ENCODE assay signal across 1 cellular context in the genomic region with DNA sequence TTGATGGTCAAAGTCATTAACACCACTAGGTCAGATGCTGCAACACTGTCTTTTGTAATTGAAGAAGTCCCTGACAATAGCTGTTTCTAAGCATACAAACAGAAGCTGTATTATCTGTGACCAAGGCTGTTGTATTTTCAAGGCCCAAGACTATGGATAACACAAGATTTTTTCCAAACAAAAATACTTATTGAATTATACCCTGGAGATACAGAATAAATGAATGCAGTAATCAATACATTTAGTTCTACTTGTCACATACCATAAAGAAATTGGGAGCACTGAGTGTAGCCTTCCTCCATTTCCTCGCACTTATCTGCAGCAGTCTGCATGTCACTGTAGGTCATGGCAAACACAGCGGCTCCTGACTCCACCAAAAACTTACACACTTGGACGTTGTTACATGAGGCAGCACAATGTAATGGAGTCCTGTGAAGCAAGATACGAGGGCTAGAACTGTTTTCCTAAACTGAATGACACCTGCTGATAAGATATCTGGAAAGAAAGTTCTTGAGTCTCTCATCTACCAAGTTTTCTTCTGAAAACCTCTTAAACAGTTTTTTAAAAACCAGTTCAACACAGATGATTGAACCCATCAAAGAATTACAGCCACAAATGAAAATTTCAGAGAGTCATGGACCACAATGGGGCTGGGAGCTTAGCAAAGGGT.
TF ChIP-seq lines count a peak whose summit lies in the region.

No MANE protein-coding gene starts in this region.

TF ChIP-seq in K562, 482 proteins besides CTCF, POLR2A, EP300 and RAD21 (continued from another document and continues in another):
- TF ChIP-seq, protein P1, sequence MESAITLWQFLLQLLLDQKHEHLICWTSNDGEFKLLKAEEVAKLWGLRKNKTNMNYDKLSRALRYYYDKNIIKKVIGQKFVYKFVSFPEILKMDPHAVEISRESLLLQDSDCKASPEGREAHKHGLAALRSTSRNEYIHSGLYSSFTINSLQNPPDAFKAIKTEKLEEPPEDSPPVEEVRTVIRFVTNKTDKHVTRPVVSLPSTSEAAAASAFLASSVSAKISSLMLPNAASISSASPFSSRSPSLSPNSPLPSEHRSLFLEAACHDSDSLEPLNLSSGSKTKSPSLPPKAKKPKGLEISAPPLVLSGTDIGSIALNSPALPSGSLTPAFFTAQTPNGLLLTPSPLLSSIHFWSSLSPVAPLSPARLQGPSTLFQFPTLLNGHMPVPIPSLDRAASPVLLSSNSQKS (CRISPR knock-in tag; IDR thresholded peaks at IDR 0.05): no peak
- TF ChIP-seq, protein P2, sequence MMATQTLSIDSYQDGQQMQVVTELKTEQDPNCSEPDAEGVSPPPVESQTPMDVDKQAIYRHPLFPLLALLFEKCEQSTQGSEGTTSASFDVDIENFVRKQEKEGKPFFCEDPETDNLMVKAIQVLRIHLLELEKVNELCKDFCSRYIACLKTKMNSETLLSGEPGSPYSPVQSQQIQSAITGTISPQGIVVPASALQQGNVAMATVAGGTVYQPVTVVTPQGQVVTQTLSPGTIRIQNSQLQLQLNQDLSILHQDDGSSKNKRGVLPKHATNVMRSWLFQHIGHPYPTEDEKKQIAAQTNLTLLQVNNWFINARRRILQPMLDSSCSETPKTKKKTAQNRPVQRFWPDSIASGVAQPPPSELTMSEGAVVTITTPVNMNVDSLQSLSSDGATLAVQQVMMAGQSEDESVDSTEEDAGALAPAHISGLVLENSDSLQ (IDR thresholded peaks at IDR 0.05): peak; percentile 92
- TF ChIP-seq XRCC4 (IDR thresholded peaks at IDR 0.05; ENCODE audit: extremely low read depth, insufficient read depth, insufficient read length) (no peak), CHD2 (IDR thresholded peaks at IDR 0.05; ENCODE audit: low read depth, low read length) (no peak), CXXC5 (CRISPR knock-in tag; IDR thresholded peaks at IDR 0.05) (peak; percentile 96), POU5F1 (IDR thresholded peaks at IDR 0.05; ENCODE audit: borderline replicate concordance, low read depth, low read length, partially characterized antibody) (no peak), DDX20 (tag; IDR thresholded peaks at IDR 0.05; ENCODE audit: low read depth) (peak; percentile 70), NR2C2 (CRISPR knock-in tag; IDR thresholded peaks at IDR 0.05) (no peak), NR2C2 (tag; IDR thresholded peaks at IDR 0.05) (peak; percentile 85), ZNF263 (CRISPR knock-in tag; IDR thresholded peaks at IDR 0.05; ENCODE audit: borderline replicate concordance) (0 out of 2 replicates have a peak, but pooled peaks have one; percentile 41), HNRNPL (IDR thresholded peaks at IDR 0.05; ENCODE audit: low read depth, low read length) (no peak), CREB1 (IDR thresholded peaks at IDR 0.05) (peak; percentile 82), CREB1 (CRISPR knock-in tag; IDR thresholded peaks at IDR 0.05) (peak; percentile 25; the same call in 1 of the 2 replicates), ZKSCAN1 (IDR thresholded peaks at IDR 0.05; ENCODE audit: low read depth, low read length) (0 out of 2 replicates have a peak, but pooled peaks have one; percentile 63), KDM1A (IDR thresholded peaks at IDR 0.05) (peak; percentile 87 to 91), MYBL2 (IDR thresholded peaks at IDR 0.05; ENCODE audit: low read depth) (peak; percentile 50; the same call in 1 of the 2 replicates), MYBL2 (CRISPR knock-in tag; IDR thresholded peaks at IDR 0.05; ENCODE audit: borderline replicate concordance) (no peak), HDGF (IDR thresholded peaks at IDR 0.05) (peak; percentile 15; the same call in 1 of the 2 replicates), KAT7 (CRISPR knock-in tag; IDR thresholded peaks at IDR 0.05; ENCODE audit: borderline replicate concordance) (no peak), MAZ (CRISPR knock-in tag; conservative IDR thresholded peaks at IDR 0.05 in 1 of 2, IDR thresholded peaks at IDR 0.05 in 1 of 2) (peak in 1 of 2 experiments; percentile 84; a peak in 2 of 4 replicates), LEF1 (IDR thresholded peaks at IDR 0.05) (peak; percentile 97), NCOR1 (IDR thresholded peaks at IDR 0.05) (peak; percentile 98), TBL1XR1 (IDR thresholded peaks at IDR 0.05; ENCODE audit: low read length in 2 of 2) (peak in 1 of 2 experiments; percentile 94; a peak in 2 of 4 replicates), ZSCAN32 (CRISPR knock-in tag; IDR thresholded peaks at IDR 0.05) (no peak), POLR2B (IDR thresholded peaks at IDR 0.05; ENCODE audit: low read depth, partially characterized antibody) (peak; percentile 29), NCOA6 (IDR thresholded peaks at IDR 0.05) (peak; percentile 45; the same call in 1 of the 2 replicates), LCOR (CRISPR knock-in tag; IDR thresholded peaks at IDR 0.05) (peak; percentile 98), HDAC3 (IDR thresholded peaks at IDR 0.05; ENCODE audit: borderline replicate concordance, partially characterized antibody) (peak; percentile 94), NR1H2 (CRISPR knock-in tag; IDR thresholded peaks at IDR 0.05) (no peak), CBX1 (IDR thresholded peaks at IDR 0.05; ENCODE audit: low read depth) (no peak), SMARCE1 (IDR thresholded peaks at IDR 0.05) (peak; percentile 99), TRIM24 (IDR thresholded peaks at IDR 0.05) (peak; percentile 96), ZBTB1 (CRISPR knock-in tag; IDR thresholded peaks at IDR 0.05; ENCODE audit: borderline replicate concordance, low read depth) (no peak), ZNF830 (CRISPR knock-in tag; IDR thresholded peaks at IDR 0.05) (no peak), RNF2 (IDR thresholded peaks at IDR 0.05) (peak; percentile 95), KHSRP (IDR thresholded peaks at IDR 0.05) (peak; percentile 85), ZNF778 (CRISPR knock-in tag; IDR thresholded peaks at IDR 0.05) (no peak), POLR2AphosphoS2 (IDR thresholded peaks at IDR 0.05; ENCODE audit: low read length) (no peak), ATF1 (CRISPR knock-in tag; IDR thresholded peaks at IDR 0.05) (no peak), ATF1 (tag; IDR thresholded peaks at IDR 0.05) (peak; percentile 82), SAFB2 (IDR thresholded peaks at IDR 0.05; ENCODE audit: borderline replicate concordance, low read depth, low read length, severe bottlenecking) (no peak)
- TF ChIP-seq, protein P3, sequence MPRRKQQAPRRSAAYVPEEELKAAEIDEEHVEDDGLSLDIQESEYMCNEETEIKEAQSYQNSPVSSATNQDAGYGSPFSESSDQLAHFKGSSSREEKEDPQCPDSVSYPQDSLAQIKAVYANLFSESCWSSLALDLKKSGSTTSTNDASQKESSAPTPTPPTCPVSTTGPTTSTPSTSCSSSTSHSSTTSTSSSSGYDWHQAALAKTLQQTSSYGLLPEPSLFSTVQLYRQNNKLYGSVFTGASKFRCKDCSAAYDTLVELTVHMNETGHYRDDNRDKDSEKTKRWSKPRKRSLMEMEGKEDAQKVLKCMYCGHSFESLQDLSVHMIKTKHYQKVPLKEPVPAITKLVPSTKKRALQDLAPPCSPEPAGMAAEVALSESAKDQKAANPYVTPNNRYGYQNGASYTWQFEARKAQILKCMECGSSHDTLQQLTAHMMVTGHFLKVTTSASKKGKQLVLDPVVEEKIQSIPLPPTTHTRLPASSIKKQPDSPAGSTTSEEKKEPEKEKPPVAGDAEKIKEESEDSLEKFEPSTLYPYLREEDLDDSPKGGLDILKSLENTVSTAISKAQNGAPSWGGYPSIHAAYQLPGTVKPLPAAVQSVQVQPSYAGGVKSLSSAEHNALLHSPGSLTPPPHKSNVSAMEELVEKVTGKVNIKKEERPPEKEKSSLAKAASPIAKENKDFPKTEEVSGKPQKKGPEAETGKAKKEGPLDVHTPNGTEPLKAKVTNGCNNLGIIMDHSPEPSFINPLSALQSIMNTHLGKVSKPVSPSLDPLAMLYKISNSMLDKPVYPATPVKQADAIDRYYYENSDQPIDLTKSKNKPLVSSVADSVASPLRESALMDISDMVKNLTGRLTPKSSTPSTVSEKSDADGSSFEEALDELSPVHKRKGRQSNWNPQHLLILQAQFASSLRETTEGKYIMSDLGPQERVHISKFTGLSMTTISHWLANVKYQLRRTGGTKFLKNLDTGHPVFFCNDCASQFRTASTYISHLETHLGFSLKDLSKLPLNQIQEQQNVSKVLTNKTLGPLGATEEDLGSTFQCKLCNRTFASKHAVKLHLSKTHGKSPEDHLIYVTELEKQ (CRISPR knock-in tag; IDR thresholded peaks at IDR 0.05): no peak
- TF ChIP-seq, protein P4, sequence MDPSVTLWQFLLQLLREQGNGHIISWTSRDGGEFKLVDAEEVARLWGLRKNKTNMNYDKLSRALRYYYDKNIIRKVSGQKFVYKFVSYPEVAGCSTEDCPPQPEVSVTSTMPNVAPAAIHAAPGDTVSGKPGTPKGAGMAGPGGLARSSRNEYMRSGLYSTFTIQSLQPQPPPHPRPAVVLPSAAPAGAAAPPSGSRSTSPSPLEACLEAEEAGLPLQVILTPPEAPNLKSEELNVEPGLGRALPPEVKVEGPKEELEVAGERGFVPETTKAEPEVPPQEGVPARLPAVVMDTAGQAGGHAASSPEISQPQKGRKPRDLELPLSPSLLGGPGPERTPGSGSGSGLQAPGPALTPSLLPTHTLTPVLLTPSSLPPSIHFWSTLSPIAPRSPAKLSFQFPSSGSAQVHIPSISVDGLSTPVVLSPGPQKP (CRISPR knock-in tag; IDR thresholded peaks at IDR 0.05): no peak
- TF ChIP-seq, protein P5, sequence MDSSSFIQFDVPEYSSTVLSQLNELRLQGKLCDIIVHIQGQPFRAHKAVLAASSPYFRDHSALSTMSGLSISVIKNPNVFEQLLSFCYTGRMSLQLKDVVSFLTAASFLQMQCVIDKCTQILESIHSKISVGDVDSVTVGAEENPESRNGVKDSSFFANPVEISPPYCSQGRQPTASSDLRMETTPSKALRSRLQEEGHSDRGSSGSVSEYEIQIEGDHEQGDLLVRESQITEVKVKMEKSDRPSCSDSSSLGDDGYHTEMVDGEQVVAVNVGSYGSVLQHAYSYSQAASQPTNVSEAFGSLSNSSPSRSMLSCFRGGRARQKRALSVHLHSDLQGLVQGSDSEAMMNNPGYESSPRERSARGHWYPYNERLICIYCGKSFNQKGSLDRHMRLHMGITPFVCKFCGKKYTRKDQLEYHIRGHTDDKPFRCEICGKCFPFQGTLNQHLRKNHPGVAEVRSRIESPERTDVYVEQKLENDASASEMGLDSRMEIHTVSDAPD (CRISPR knock-in tag; IDR thresholded peaks at IDR 0.05): no peak
- TF ChIP-seq, protein P6, sequence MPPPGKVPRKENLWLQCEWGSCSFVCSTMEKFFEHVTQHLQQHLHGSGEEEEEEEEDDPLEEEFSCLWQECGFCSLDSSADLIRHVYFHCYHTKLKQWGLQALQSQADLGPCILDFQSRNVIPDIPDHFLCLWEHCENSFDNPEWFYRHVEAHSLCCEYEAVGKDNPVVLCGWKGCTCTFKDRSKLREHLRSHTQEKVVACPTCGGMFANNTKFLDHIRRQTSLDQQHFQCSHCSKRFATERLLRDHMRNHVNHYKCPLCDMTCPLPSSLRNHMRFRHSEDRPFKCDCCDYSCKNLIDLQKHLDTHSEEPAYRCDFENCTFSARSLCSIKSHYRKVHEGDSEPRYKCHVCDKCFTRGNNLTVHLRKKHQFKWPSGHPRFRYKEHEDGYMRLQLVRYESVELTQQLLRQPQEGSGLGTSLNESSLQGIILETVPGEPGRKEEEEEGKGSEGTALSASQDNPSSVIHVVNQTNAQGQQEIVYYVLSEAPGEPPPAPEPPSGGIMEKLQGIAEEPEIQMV (tag; conservative IDR thresholded peaks at IDR 0.05; ENCODE audit: low read depth): peak; percentile 59
- TF ChIP-seq, protein P7, sequence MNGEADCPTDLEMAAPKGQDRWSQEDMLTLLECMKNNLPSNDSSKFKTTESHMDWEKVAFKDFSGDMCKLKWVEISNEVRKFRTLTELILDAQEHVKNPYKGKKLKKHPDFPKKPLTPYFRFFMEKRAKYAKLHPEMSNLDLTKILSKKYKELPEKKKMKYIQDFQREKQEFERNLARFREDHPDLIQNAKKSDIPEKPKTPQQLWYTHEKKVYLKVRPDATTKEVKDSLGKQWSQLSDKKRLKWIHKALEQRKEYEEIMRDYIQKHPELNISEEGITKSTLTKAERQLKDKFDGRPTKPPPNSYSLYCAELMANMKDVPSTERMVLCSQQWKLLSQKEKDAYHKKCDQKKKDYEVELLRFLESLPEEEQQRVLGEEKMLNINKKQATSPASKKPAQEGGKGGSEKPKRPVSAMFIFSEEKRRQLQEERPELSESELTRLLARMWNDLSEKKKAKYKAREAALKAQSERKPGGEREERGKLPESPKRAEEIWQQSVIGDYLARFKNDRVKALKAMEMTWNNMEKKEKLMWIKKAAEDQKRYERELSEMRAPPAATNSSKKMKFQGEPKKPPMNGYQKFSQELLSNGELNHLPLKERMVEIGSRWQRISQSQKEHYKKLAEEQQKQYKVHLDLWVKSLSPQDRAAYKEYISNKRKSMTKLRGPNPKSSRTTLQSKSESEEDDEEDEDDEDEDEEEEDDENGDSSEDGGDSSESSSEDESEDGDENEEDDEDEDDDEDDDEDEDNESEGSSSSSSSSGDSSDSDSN (IDR thresholded peaks at IDR 0.05; ENCODE audit: borderline replicate concordance in 1 of 2, low read depth in 2 of 2, low read length in 2 of 2): peak in 1 of 2 experiments; percentile 77; a peak in 1 of 4 replicates
- TF ChIP-seq, protein P8, sequence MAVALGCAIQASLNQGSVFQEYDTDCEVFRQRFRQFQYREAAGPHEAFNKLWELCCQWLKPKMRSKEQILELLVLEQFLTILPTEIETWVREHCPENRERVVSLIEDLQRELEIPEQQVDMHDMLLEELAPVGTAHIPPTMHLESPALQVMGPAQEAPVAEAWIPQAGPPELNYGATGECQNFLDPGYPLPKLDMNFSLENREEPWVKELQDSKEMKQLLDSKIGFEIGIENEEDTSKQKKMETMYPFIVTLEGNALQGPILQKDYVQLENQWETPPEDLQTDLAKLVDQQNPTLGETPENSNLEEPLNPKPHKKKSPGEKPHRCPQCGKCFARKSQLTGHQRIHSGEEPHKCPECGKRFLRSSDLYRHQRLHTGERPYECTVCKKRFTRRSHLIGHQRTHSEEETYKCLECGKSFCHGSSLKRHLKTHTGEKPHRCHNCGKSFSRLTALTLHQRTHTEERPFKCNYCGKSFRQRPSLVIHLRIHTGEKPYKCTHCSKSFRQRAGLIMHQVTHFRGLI (CRISPR knock-in tag; IDR thresholded peaks at IDR 0.05): peak; percentile 73; the same call in 1 of the 2 replicates
- TF ChIP-seq, protein P9, sequence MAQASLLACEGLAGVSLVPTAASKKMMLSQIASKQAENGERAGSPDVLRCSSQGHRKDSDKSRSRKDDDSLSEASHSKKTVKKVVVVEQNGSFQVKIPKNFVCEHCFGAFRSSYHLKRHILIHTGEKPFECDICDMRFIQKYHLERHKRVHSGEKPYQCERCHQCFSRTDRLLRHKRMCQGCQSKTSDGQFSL (CRISPR knock-in tag; IDR thresholded peaks at IDR 0.05): no peak
- TF ChIP-seq, protein P9 (tag; IDR thresholded peaks at IDR 0.05): peak in 1 of 2 experiments; percentile 66; a peak in 1 of 4 replicates
- TF ChIP-seq, protein P10, sequence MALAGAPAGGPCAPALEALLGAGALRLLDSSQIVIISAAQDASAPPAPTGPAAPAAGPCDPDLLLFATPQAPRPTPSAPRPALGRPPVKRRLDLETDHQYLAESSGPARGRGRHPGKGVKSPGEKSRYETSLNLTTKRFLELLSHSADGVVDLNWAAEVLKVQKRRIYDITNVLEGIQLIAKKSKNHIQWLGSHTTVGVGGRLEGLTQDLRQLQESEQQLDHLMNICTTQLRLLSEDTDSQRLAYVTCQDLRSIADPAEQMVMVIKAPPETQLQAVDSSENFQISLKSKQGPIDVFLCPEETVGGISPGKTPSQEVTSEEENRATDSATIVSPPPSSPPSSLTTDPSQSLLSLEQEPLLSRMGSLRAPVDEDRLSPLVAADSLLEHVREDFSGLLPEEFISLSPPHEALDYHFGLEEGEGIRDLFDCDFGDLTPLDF (CRISPR knock-in tag; IDR thresholded peaks at IDR 0.05): no peak
